In genomic region chr22:21455334-21456089, GRCh38 we compare ENCODE assay signal across 19 cellular contexts. TPM values are rescaled to one million over a fixed set of nuclear protein-coding genes. Genes with fewer than 3 reads are reported as not detected.
DNase-seq lines count a peak whose midpoint lies in the region; ATAC-seq and TF ChIP-seq lines count a peak whose summit lies in the region.
"Had no signal": no experiment of that assay in that cellular context is flagged by ENCODE, and none has a peak within 500 bp of the region (broad histone marks: within the 10 kb centered on the region; RNA-seq: fewer than 3 reads in every experiment).

No MANE protein-coding gene starts in this region.

- intact Hi-C loops in left ventricle myocardium superior (cut with micrococcal nuclease) = no loop called here
- intact Hi-C loops in left ventricle myocardium inferior (cut with micrococcal nuclease) = no loop called here
- intact Hi-C loops in upper lobe of right lung (cut with DNase I) = no loop called here

- H3K9me3 Mint-ChIP-seq in endodermal cell = no peaks in the 10 kb centered on the region
- H3K9me3 Mint-ChIP-seq: activated T-helper 17 cell treated with anti-CD3 and anti-CD28 coated beads, Interleukin-2, amount 50 U/mL, for 72 hours had no signal

- WGBS in endodermal cell (ENCODE audit: insufficient coverage in 1 of 2, insufficient read length in 1 of 2), 2 experiments = 91 to 94% methylated on average over 8 to 19 of the region's 19 CpGs

- peaks cover 5% of the 10 kb centered on the region for H3K36me3 Mint-ChIP-seq in endodermal cell (ENCODE audit: low read depth)
- H3K36me3 Mint-ChIP-seq: CD8-positive, alpha-beta memory T cell had no signal

- in situ Hi-C loops in ACHN (cut with HindIII; ENCODE audit: low pct_ligation_motif_present, low pct_unique_long_range_greater_than_20kb, low sequenced_read_pairs) = no loop called here

- TF ChIP-seq CTCF in left ventricle myocardium inferior (IDR thresholded peaks at IDR 0.05; ENCODE audit: borderline replicate concordance) (no peak), endodermal cell (conservative IDR thresholded peaks at IDR 0.05) (no peak), upper lobe of right lung (IDR thresholded peaks at IDR 0.05) (no peak)

- H3K9me3 ChIP-seq in left ventricle myocardium inferior (replicated peaks) (no peaks in the 10 kb centered on the region), endodermal cell (ENCODE audit: control insufficient read depth, low read length) (no peaks in the 10 kb centered on the region), upper lobe of right lung (no peaks in the 10 kb centered on the region)
- H3K9me3 ChIP-seq: breast epithelium, esophagus squamous epithelium had no signal

- H3K27me3 Mint-ChIP-seq in endodermal cell (ENCODE audit: insufficient read depth) = no peaks in the 10 kb centered on the region
- H3K27me3 Mint-ChIP-seq: activated T-helper 17 cell treated with anti-CD3 and anti-CD28 coated beads, Interleukin-2, amount 50 U/mL, for 72 hours had no signal

- H3K4me1 ChIP-seq in left ventricle myocardium inferior = no peaks in the 10 kb centered on the region
- no peaks in the 10 kb centered on the region for H3K4me1 ChIP-seq in endodermal cell (ENCODE audit: control insufficient read depth, insufficient read depth, low read length)
- peaks cover 6% of the 10 kb centered on the region for H3K4me1 ChIP-seq in upper lobe of right lung
- H3K4me1 ChIP-seq: breast epithelium had no signal

- H3K27me3 ChIP-seq in left ventricle myocardium inferior (ENCODE audit: low read depth) (no peaks in the 10 kb centered on the region), endodermal cell (ENCODE audit: control insufficient read depth, insufficient read depth, low read length, poor library complexity, severe bottlenecking) (no peaks in the 10 kb centered on the region), upper lobe of right lung (no peaks in the 10 kb centered on the region)
- H3K27me3 ChIP-seq: breast epithelium, esophagus squamous epithelium had no signal

- H3K4me3 Mint-ChIP-seq in endodermal cell = no peak overlapping the region
- H3K4me3 Mint-ChIP-seq: activated CD8-positive, alpha-beta T cell treated with anti-CD3 and anti-CD28 coated beads, Interleukin-2, amount 10 ng/mL, durations not matched to agents 7 days and 5 days; activated T-helper 17 cell treated with anti-CD3 and anti-CD28 coated beads, Interleukin-2, amount 50 U/mL, for 72 hours; CD8-positive, alpha-beta memory T cell had no signal

- H3K27ac Mint-ChIP-seq in endodermal cell = peak overlapping the region; percentile 70
- H3K27ac Mint-ChIP-seq: activated CD8-positive, alpha-beta T cell treated with anti-CD3 and anti-CD28 coated beads, Interleukin-2, amount 10 ng/mL, durations not matched to agents 7 days and 5 days had no signal

- DNase-seq in left ventricle myocardium superior = peak; percentile 18
- no peak for DNase-seq in left ventricle myocardium inferior
- peak; percentile 50 for DNase-seq in endodermal cell
- DNase-seq in mucosa of gallbladder (ENCODE audit: low spot score) = peak; percentile 8
- DNase-seq in upper lobe of right lung = peak; percentile 47
- DNase-seq in ACHN = no peak
- DNase-seq in NCI-H146 (lab: John Stamatoyannopoulos, UW) = no peak
- DNase-seq in globus pallidus (ENCODE audit: low spot score) = no peak
- DNase-seq: activated CD8-positive, alpha-beta T cell treated with anti-CD3 and anti-CD28 coated beads, Interleukin-2, amount 10 ng/mL, durations not matched to agents 7 days and 5 days; CD8-positive, alpha-beta memory T cell; esophagus squamous epithelium; GOT3; NCI-H1694; NCI-H226; stimulated activated CD4-positive, alpha-beta T cell treated with anti-CD3 and anti-CD28 coated beads, Interleukin-1b, Interleukin-23, amount 100 ng/mL, for 48 hours; T-helper 1 cell had no signal

- H3K4me3 ChIP-seq in left ventricle myocardium inferior (no peak overlapping the region), endodermal cell (ENCODE audit: low read length) (no peak overlapping the region), upper lobe of right lung (no peak overlapping the region)
- H3K4me3 ChIP-seq: breast epithelium, esophagus squamous epithelium had no signal

- H3K9ac ChIP-seq in endodermal cell (ENCODE audit: extremely low read depth, low read length, poor library complexity, severe bottlenecking) = no peak overlapping the region

- H3K36me3 ChIP-seq in left ventricle myocardium inferior = no peaks in the 10 kb centered on the region
- H3K36me3 ChIP-seq in endodermal cell (ENCODE audit: control insufficient read depth, insufficient read depth, low read length) = no peaks in the 10 kb centered on the region
- H3K36me3 ChIP-seq in upper lobe of right lung = no peaks in the 10 kb centered on the region
- H3K36me3 ChIP-seq: breast epithelium had no signal

- ATAC-seq in left ventricle myocardium superior (no peak), upper lobe of right lung (no peak)
- ATAC-seq: activated CD8-positive, alpha-beta T cell treated with anti-CD3 and anti-CD28 coated beads, Interleukin-2, amount 10 ng/mL, durations not matched to agents 7 days and 5 days; activated T-helper 17 cell treated with anti-CD3 and anti-CD28 coated beads, Interleukin-2, amount 50 U/mL, for 72 hours had no signal

- peaks cover 14% of the 10 kb centered on the region for H3K4me1 Mint-ChIP-seq in endodermal cell
- H3K4me1 Mint-ChIP-seq: activated T-helper 17 cell treated with anti-CD3 and anti-CD28 coated beads, Interleukin-2, amount 50 U/mL, for 72 hours; CD8-positive, alpha-beta memory T cell had no signal

- H3K27ac ChIP-seq in left ventricle myocardium inferior (replicated peaks) = no peak overlapping the region
- no peak overlapping the region for H3K27ac ChIP-seq in endodermal cell (ENCODE audit: low read depth, low read length)
- H3K27ac ChIP-seq in upper lobe of right lung = no peak overlapping the region
- H3K27ac ChIP-seq: breast epithelium, esophagus squamous epithelium, VCaP had no signal

RNA-seq across cellular contexts. Expression of gene TMEM191C, which starts 11.7 kb away (rescaled TPM):
- total RNA-seq in left ventricle myocardium superior = 0.74 TPM
- total RNA-seq in left ventricle myocardium inferior = 1.5 TPM
- total RNA-seq in endodermal cell = 1 to 10 TPM; 4.0 to 4.4 TPM
- 4.3 TPM for polyA plus RNA-seq in endodermal cell (2013, experiment 1 of 2)
- 1.9 TPM for polyA plus RNA-seq in endodermal cell (2013, experiment 2 of 2)
- total RNA-seq in mucosa of gallbladder = 2.8 TPM
- total RNA-seq in upper lobe of right lung = 4.0 TPM

RNA-seq across cellular contexts. Expression of gene HIC2, which starts 38.3 kb away (rescaled TPM):
- total RNA-seq in left ventricle myocardium superior (1.2 TPM), left ventricle myocardium inferior (1.5 TPM), endodermal cell (10 to 100 TPM; 38.5 to 45.6 TPM), mucosa of gallbladder (4.5 TPM), upper lobe of right lung (5.1 TPM)
- polyA plus RNA-seq in endodermal cell (2013, experiment 1 of 2) = 24.9 TPM
- 22.4 TPM for polyA plus RNA-seq in endodermal cell (2013, experiment 2 of 2)

Comparison
In these comparisons a context has a peak if more than half of its experiments do, and no peak if none do; other contexts are left out.
1. DNase-seq: peak in left ventricle myocardium superior (single experiment), endodermal cell (single experiment), mucosa of gallbladder (single experiment) and upper lobe of right lung (single experiment); none in left ventricle myocardium inferior (single experiment), ACHN (single experiment), NCI-H146 (single experiment) and globus pallidus (single experiment).